In genomic region chr4:119116021-119116420, GRCh38 we compare ENCODE assay signal across 29 cellular contexts. TPM values are rescaled to one million over a fixed set of nuclear protein-coding genes. Genes with fewer than 3 reads are reported as not detected.
"Had no signal": no experiment of that assay in that cellular context is flagged by ENCODE, and none has a peak within 500 bp of the region (broad histone marks: within the 10 kb centered on the region; RNA-seq: fewer than 3 reads in every experiment).

No MANE protein-coding gene starts in this region.

- H3K36me3 Mint-ChIP-seq: activated CD4-positive, alpha-beta memory T cell treated with anti-CD3 and anti-CD28 coated beads for 36 hours had no signal

- H3K27ac Mint-ChIP-seq: activated CD4-positive, alpha-beta memory T cell treated with anti-CD3 and anti-CD28 coated beads for 36 hours; activated naive CD4-positive, alpha-beta T cell treated with anti-CD3 and anti-CD28 coated beads for 36 hours; activated naive CD4-positive, alpha-beta T cell treated with anti-CD3 and anti-CD28 coated beads, Interleukin-2, amount 50 U/mL, for 72 hours; activated T-helper 1 cell treated with anti-CD3 and anti-CD28 coated beads, Interleukin-12 subunit alpha, Interleukin-12 subunit beta, Interleukin-2, Interleukin-4 antibody, amounts not matched to agents 30 ng/mL and 10 ng/mL and 1 ng/mL, durations not matched to agents 14 hours and 24 hours and 36 hours; T-helper 1 cell treated with Interleukin-12 subunit alpha and Interleukin-12 subunit beta and Interleukin-4 antibody, amounts not matched to agents 30 μg/mL and 1 μg/mL, for 36 hours; T-helper 2 cell treated with Interferon-gamma antibody and Interleukin-4, amounts not matched to agents 5 μg/mL and 100 μg/mL, for 36 hours had no signal

- ATAC-seq: activated naive CD4-positive, alpha-beta T cell treated with anti-CD3 and anti-CD28 coated beads, Interleukin-2, amount 50 U/mL, for 72 hours; activated T-cell treated with anti-CD3 and anti-CD28 coated beads, Interleukin-2, amount 50 U/mL, for 4 hours; Right ventricle myocardium inferior had no signal

- H3K36me3 ChIP-seq: brain microvascular endothelial cell, MG63, Peyer's patch had no signal

- H3K27me3 ChIP-seq: brain microvascular endothelial cell, MG63, Peyer's patch had no signal

- H3K4me3 Mint-ChIP-seq: activated CD4-positive, alpha-beta memory T cell treated with anti-CD3 and anti-CD28 coated beads for 36 hours; activated naive CD4-positive, alpha-beta T cell treated with anti-CD3 and anti-CD28 coated beads for 36 hours; activated T-cell treated with anti-CD3 and anti-CD28 coated beads, Interleukin-2, amount 50 U/mL, for 4 hours; activated T-helper 1 cell treated with anti-CD3 and anti-CD28 coated beads, Interleukin-12 subunit alpha, Interleukin-12 subunit beta, Interleukin-2, Interleukin-4 antibody, amounts not matched to agents 30 ng/mL and 10 ng/mL and 1 ng/mL, durations not matched to agents 14 hours and 24 hours and 36 hours; T-helper 1 cell treated with Interleukin-12 subunit alpha and Interleukin-12 subunit beta and Interleukin-4 antibody, amounts not matched to agents 30 μg/mL and 1 μg/mL, for 36 hours; T-helper 2 cell treated with Interferon-gamma antibody and Interleukin-4, amounts not matched to agents 5 μg/mL and 100 μg/mL, for 36 hours had no signal

- H3K9me3 Mint-ChIP-seq: activated CD4-positive, alpha-beta memory T cell treated with anti-CD3 and anti-CD28 coated beads for 36 hours; activated naive CD4-positive, alpha-beta T cell treated with anti-CD3 and anti-CD28 coated beads for 36 hours; activated naive CD4-positive, alpha-beta T cell treated with anti-CD3 and anti-CD28 coated beads, Interleukin-2, amount 50 U/mL, for 72 hours; activated T-cell treated with anti-CD3 and anti-CD28 coated beads, Interleukin-2, amount 50 U/mL, for 4 hours; activated T-helper 1 cell treated with anti-CD3 and anti-CD28 coated beads, Interleukin-12 subunit alpha, Interleukin-12 subunit beta, Interleukin-2, Interleukin-4 antibody, amounts not matched to agents 30 ng/mL and 10 ng/mL and 1 ng/mL, durations not matched to agents 14 hours and 24 hours and 36 hours; T-helper 1 cell treated with Interleukin-12 subunit alpha and Interleukin-12 subunit beta and Interleukin-4 antibody, amounts not matched to agents 30 μg/mL and 1 μg/mL, for 36 hours; T-helper 2 cell treated with Interferon-gamma antibody and Interleukin-4, amounts not matched to agents 5 μg/mL and 100 μg/mL, for 36 hours had no signal

- H3K4me1 ChIP-seq: Peyer's patch had no signal

- H3K27ac ChIP-seq: brain microvascular endothelial cell, Peyer's patch, RWPE1 had no signal

- H3K27me3 Mint-ChIP-seq: activated CD4-positive, alpha-beta memory T cell treated with anti-CD3 and anti-CD28 coated beads for 36 hours had no signal

- H3K4me3 ChIP-seq: MG63, Peyer's patch had no signal

- DNase-seq: activated CD4-positive, alpha-beta memory T cell treated with anti-CD3 and anti-CD28 coated beads for 36 hours; activated CD4-positive, alpha-beta T cell treated with anti-CD3 and anti-CD28 coated beads, Interleukin-2, amount 50 U/mL, for 1 hour; activated CD8-positive, alpha-beta memory T cell treated with anti-CD3 and anti-CD28 coated beads, Interleukin-2, amount 50 U/mL, for 4 hours; activated gamma-delta T cell treated with Interleukin-2 at 50 U/mL for 16 hours; activated naive CD4-positive, alpha-beta T cell treated with anti-CD3 and anti-CD28 coated beads for 36 hours; activated T-cell treated with anti-CD3 and anti-CD28 coated beads for 4 hours; activated T-cell treated with anti-CD3 and anti-CD28 coated beads, Interleukin-2, amount 50 U/mL, for 4 hours; anterior cingulate cortex; brain microvascular endothelial cell; central memory CD4-positive, alpha-beta T cell; Kasumi-1; MG63; NCI-H1048; NCI-H1105 treated with DMSO at 0.1 percent for 48 hours; NCI-H1436; NCI-H1694; NCI-H2029; NCI-H345; NCI-H524 treated with DMSO at 0.1 percent for 48 hours; Peyer's patch; SIG-M5 had no signal

- H3K9me3 ChIP-seq: MG63, Peyer's patch had no signal

RNA-seq across cellular contexts. Expression of gene MYOZ2, which starts 19.6 kb away (rescaled TPM):
- total RNA-seq: activated CD4-positive, alpha-beta memory T cell treated with anti-CD3 and anti-CD28 coated beads for 36 hours; activated naive CD4-positive, alpha-beta T cell treated with anti-CD3 and anti-CD28 coated beads for 36 hours; activated naive CD4-positive, alpha-beta T cell treated with anti-CD3 and anti-CD28 coated beads, Interleukin-2, amount 50 U/mL, for 72 hours; activated T-cell treated with anti-CD3 and anti-CD28 coated beads, Interleukin-2, amount 50 U/mL, for 4 hours; activated T-helper 1 cell treated with anti-CD3 and anti-CD28 coated beads, Interleukin-12 subunit alpha, Interleukin-12 subunit beta, Interleukin-2, Interleukin-4 antibody, amounts not matched to agents 30 ng/mL and 10 ng/mL and 1 ng/mL, durations not matched to agents 14 hours and 24 hours and 36 hours; cerebellum; NCI-H460; Peyer's patch had no signal
